ENCODE assay signal across 30 cellular contexts in the genomic region with DNA sequence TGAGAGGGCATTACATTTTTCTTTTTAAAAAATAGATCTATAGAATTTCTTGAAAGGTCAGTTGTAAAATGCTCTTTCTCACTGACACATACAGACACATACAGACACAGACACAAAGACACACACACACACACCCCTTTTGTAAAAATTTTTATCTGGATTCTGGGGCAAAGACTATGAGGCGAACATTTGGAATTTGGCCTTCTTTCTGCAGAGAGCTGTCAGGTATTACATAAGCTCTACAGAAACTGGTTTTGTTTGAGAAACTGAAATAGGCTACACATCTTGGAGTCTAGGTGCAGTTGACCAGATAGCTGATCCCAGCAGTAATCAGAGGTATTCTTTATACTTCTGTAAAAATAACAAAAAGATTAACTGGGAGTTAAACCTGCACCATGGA.
DNase-seq lines count a peak whose midpoint lies in the region; ATAC-seq and TF ChIP-seq lines count a peak whose summit lies in the region.
"Had no signal": no experiment of that assay in that cellular context is flagged by ENCODE, and none has a peak within 500 bp of the region (broad histone marks: within the 10 kb centered on the region; RNA-seq: fewer than 3 reads in every experiment).

No MANE protein-coding gene starts in this region.

- H3K27me3 ChIP-seq in brain microvascular endothelial cell (replicated peaks) (no peaks in the 10 kb centered on the region), hepatocyte (no peaks in the 10 kb centered on the region), ovary (no peaks in the 10 kb centered on the region)
- H3K27me3 ChIP-seq: heart right ventricle, tibial nerve had no signal

- WGBS in hepatocyte (ENCODE audit: low lambda C conversion rate, missing lambda C conversion rate), result 43% methylated on average over 1 of the region's 1 CpG
- 41 to 54% (median 43%) methylated on average over 1 of the region's 1 CpG for WGBS in ovary, 3 donors

- no peaks in the 10 kb centered on the region for H3K36me3 ChIP-seq in brain microvascular endothelial cell (replicated peaks)
- H3K36me3 ChIP-seq in hepatocyte (replicated peaks; ENCODE audit: insufficient read depth, low read depth), result no peaks in the 10 kb centered on the region
- no peaks in the 10 kb centered on the region for H3K36me3 ChIP-seq in mucosa of descending colon (ENCODE audit: low read depth)
- no peaks in the 10 kb centered on the region for H3K36me3 ChIP-seq in ovary
- H3K36me3 ChIP-seq: heart right ventricle, tibial nerve had no signal

- H3K4me2 ChIP-seq in hepatocyte, result no peak overlapping the region
- H3K4me2 ChIP-seq: KMS-11 had no signal

- H4K20me1 ChIP-seq in hepatocyte (ENCODE audit: insufficient read depth, poor library complexity, severe bottlenecking), result no peaks in the 10 kb centered on the region

- no peaks in the 10 kb centered on the region for H3K9me3 ChIP-seq in hepatocyte (ENCODE audit: low read depth)
- H3K9me3 ChIP-seq in mucosa of descending colon, result no peaks in the 10 kb centered on the region
- no peaks in the 10 kb centered on the region for H3K9me3 ChIP-seq in ovary

- in situ Hi-C loops in brain microvascular endothelial cell (cut with HindIII; ENCODE audit: low pct_ligation_motif_present, low sequenced_read_pairs), result no loop called here

- H3K4me1 ChIP-seq in hepatocyte (ENCODE audit: insufficient read depth) (peaks cover 25% of the 10 kb centered on the region), mucosa of descending colon (ENCODE audit: low read depth) (peaks cover 6% of the 10 kb centered on the region), ovary (ENCODE audit: insufficient read depth) (no peaks in the 10 kb centered on the region)
- H3K4me1 ChIP-seq: foreskin keratinocyte, heart right ventricle had no signal

- intact Hi-C loops in mucosa of descending colon (cut with DNase I, micrococcal nuclease), result no loop called here
- intact Hi-C loops in ovary (cut with DNase I), result no loop called here

- no peak overlapping the region for H2AFZ ChIP-seq in hepatocyte

- peak; percentile 47 for ATAC-seq in mucosa of descending colon
- ATAC-seq in GM21528 (IDR thresholded peaks at IDR 0.05; ENCODE audit: low FRiP score, unreplicated experiment), result no peak
- ATAC-seq in GM21825 (IDR thresholded peaks at IDR 0.05; ENCODE audit: unreplicated experiment), result no peak
- ATAC-seq: activated CD4-positive, alpha-beta T cell treated with anti-CD3 and anti-CD28 coated beads for 36 hours; activated CD8-positive, alpha-beta T cell treated with anti-CD3 and anti-CD28 coated beads for 36 hours; effector memory CD8-positive, alpha-beta T cell; foreskin keratinocyte; heart right ventricle; Panc1; sciatic nerve; stimulated activated effector memory CD8-positive, alpha-beta T cell treated with anti-CD3 and anti-CD28 coated beads, Interleukin-12 subunit alpha, Interleukin-12 subunit beta, amount 100 ng/mL, for 72 hours had no signal

- H3K27ac ChIP-seq in brain microvascular endothelial cell (peak overlapping the region; percentile 73), hepatocyte (peak overlapping the region; percentile 82), ovary (no peak overlapping the region)
- H3K27ac ChIP-seq: foreskin keratinocyte, heart right ventricle, HL-60, KMS-11, tibial nerve had no signal

- H3K9me2 ChIP-seq in hepatocyte (replicated peaks; ENCODE audit: insufficient read depth), result no peaks in the 10 kb centered on the region

- TF ChIP-seq CTCF in brain microvascular endothelial cell (IDR thresholded peaks at IDR 0.05; ENCODE audit: low read depth, low read length, missing control alignments) (no peak), hepatocyte (IDR thresholded peaks at IDR 0.05; ENCODE audit: poor library complexity) (no peak), mucosa of descending colon (IDR thresholded peaks at IDR 0.05) (no peak), ovary (IDR thresholded peaks at IDR 0.05) (no peak)

- no peak for TF ChIP-seq POLR2A in ovary (IDR thresholded peaks at IDR 0.05)

- H3K4me3 ChIP-seq in brain microvascular endothelial cell (ENCODE audit: low read depth, low read length) (no peak overlapping the region), hepatocyte (no peak overlapping the region), mucosa of descending colon (no peak overlapping the region), ovary (no peak overlapping the region)
- H3K4me3 ChIP-seq: heart right ventricle, tibial nerve had no signal

- DNase-seq in NCI-H226 (peak; percentile 62), brain microvascular endothelial cell (peak; percentile 65), hepatocyte (ENCODE audit: low spot score) (peak; percentile 33), mucosa of descending colon (no peak), NCI-H345 treated with DMSO at 0.1 percent for 48 hours (lab: John Stamatoyannopoulos, UW; ENCODE audit: unreplicated experiment) (no peak), ovary (no peak)
- DNase-seq: activated CD4-positive, alpha-beta T cell treated with anti-CD3 and anti-CD28 coated beads for 36 hours; activated CD8-positive, alpha-beta T cell treated with anti-CD3 and anti-CD28 coated beads for 36 hours; activated naive CD4-positive, alpha-beta T cell treated with anti-CD3 and anti-CD28 coated beads, Interleukin-2, amount 10 ng/mL, durations not matched to agents 7 days and 5 days; CD8-positive, alpha-beta memory T cell; DMS 273 treated with DMSO at 0.1 percent for 48 hours; effector memory CD8-positive, alpha-beta T cell; erythroblast; H7; heart right ventricle; NCI-H1417; NCI-H2081; NCI-H345; NCI-H748 treated with DMSO at 0.1 percent for 48 hours; SHP77 treated with DMSO at 0.1 percent for 48 hours; stimulated activated CD4-positive, alpha-beta T cell treated with anti-CD3 and anti-CD28 coated beads, Interleukin-15, amount 100 ng/mL, for 24 hours had no signal

- TF ChIP-seq EP300 in ovary (IDR thresholded peaks at IDR 0.05), result no peak

- no peaks in the 10 kb centered on the region for H3K79me2 ChIP-seq in hepatocyte

Comparison
In these comparisons a context has a peak if more than half of its experiments do, and no peak if none do; other contexts are left out.
1. DNase-seq: peak in NCI-H226 (single experiment), brain microvascular endothelial cell (single experiment) and hepatocyte (single experiment); none in mucosa of descending colon (0 of 3), NCI-H345 treated with DMSO at 0.1 percent for 48 hours (single experiment) and ovary (0 of 5).
2. H3K27ac ChIP-seq: peak in brain microvascular endothelial cell (single experiment) and hepatocyte (single experiment); none in ovary (0 of 2).